ENCODE assay signal across 1 cellular context in the genomic region with DNA sequence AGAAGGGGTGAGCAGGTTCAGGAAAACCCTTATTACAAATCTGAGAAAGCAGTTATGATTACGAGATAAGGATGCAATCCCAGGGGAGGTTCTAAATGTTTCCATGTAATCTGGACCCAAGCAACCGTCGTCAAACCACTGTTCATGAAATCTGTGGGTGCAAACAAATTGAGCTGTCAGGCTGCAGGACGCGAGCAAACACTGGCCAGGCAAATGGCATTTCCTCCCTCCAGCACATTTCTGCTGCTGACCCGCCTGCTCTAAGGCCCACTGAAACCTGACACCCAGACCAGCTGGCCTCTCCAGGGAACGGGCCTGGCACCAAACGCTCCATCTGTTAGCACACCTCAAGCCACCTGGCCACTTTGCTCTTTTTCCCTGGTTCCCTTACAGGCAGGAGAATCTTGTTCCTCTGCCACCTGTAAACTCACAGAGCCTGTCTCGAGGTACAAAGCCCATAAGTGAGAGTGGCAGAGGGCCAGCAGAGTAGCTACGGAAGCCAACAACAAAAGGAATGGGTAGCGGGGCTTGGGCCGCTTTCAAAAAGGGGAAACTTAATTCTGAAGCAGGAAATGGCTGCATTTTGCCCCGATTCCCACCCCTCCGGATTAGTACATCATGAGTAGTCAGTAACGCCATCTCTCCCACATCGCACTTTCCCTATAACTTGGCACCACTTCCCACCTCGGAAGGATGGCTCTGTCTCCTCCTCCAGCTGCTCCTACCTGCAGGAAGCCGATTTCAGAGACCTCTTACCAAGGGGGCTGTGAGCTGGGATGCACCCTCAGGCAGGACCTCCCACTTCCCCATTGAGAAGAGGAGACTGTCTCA.
A peak's percentile ranks its signal among the peaks of the same experiment; 100 is the strongest.
TF ChIP-seq lines count a peak whose summit lies in the region.

No MANE protein-coding gene starts in this region.

TF ChIP-seq in HepG2, 621 proteins besides CTCF, POLR2A, EP300 and RAD21 (continued from another document and continues in another):
- TF ChIP-seq ZNF318 (CRISPR knock-in tag; IDR thresholded peaks at IDR 0.05), result no peak
- TF ChIP-seq SMAD1 (CRISPR knock-in tag; IDR thresholded peaks at IDR 0.05; ENCODE audit: borderline replicate concordance, low read depth), result no peak
- no peak for TF ChIP-seq NR0B2 (CRISPR knock-in tag; IDR thresholded peaks at IDR 0.05)
- TF ChIP-seq, protein P1, sequence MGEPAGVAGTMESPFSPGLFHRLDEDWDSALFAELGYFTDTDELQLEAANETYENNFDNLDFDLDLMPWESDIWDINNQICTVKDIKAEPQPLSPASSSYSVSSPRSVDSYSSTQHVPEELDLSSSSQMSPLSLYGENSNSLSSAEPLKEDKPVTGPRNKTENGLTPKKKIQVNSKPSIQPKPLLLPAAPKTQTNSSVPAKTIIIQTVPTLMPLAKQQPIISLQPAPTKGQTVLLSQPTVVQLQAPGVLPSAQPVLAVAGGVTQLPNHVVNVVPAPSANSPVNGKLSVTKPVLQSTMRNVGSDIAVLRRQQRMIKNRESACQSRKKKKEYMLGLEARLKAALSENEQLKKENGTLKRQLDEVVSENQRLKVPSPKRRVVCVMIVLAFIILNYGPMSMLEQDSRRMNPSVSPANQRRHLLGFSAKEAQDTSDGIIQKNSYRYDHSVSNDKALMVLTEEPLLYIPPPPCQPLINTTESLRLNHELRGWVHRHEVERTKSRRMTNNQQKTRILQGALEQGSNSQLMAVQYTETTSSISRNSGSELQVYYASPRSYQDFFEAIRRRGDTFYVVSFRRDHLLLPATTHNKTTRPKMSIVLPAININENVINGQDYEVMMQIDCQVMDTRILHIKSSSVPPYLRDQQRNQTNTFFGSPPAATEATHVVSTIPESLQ (CRISPR knock-in tag; conservative IDR thresholded peaks at IDR 0.05), result no peak
- TF ChIP-seq NFIB (CRISPR knock-in tag; IDR thresholded peaks at IDR 0.05; ENCODE audit: borderline replicate concordance), result no peak
- no peak for TF ChIP-seq ZNF251 (CRISPR knock-in tag; IDR thresholded peaks at IDR 0.05)
- TF ChIP-seq, protein P2, sequence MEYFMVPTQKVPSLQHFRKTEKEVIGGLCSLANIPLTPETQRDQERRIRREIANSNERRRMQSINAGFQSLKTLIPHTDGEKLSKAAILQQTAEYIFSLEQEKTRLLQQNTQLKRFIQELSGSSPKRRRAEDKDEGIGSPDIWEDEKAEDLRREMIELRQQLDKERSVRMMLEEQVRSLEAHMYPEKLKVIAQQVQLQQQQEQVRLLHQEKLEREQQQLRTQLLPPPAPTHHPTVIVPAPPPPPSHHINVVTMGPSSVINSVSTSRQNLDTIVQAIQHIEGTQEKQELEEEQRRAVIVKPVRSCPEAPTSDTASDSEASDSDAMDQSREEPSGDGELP (IDR thresholded peaks at IDR 0.05; ENCODE audit: borderline replicate concordance, low read depth), result peak; percentile 99
- peak; percentile 79 for TF ChIP-seq HNF1B (CRISPR knock-in tag; IDR thresholded peaks at IDR 0.05)
- TF ChIP-seq ZNF30 (CRISPR knock-in tag; IDR thresholded peaks at IDR 0.05), result no peak
- TF ChIP-seq ETV5 (CRISPR knock-in tag; IDR thresholded peaks at IDR 0.05; ENCODE audit: borderline replicate concordance), result peak; percentile 44; the same call in 1 of the 2 replicates
- no peak for TF ChIP-seq PRMT3 (CRISPR knock-in tag; IDR thresholded peaks at IDR 0.05; ENCODE audit: borderline replicate concordance, low read depth)
- TF ChIP-seq HMG20A (CRISPR knock-in tag; IDR thresholded peaks at IDR 0.05; ENCODE audit: borderline replicate concordance), result 0 out of 2 replicates have a peak, but pooled peaks have one; percentile 30
- TF ChIP-seq TBL1XR1 (IDR thresholded peaks at IDR 0.05; ENCODE audit: borderline replicate concordance, low read length, partially characterized antibody), result no peak
- TF ChIP-seq, protein P3, sequence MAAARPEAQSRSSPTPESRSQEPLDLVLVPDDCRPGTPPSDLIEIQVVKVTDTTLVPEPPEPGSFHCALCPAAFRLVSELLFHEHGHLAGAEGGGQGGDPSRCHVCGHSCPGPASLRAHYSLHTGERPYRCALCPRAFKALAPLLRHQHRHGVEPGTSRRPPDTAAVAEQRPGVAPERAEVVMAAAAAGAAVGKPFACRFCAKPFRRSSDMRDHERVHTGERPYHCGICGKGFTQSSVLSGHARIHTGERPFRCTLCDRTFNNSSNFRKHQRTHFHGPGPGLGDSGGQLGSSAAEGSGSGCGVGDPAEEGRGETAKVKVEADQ (CRISPR knock-in tag; IDR thresholded peaks at IDR 0.05; ENCODE audit: borderline replicate concordance), result no peak
- no peak for TF ChIP-seq ZNF317 (CRISPR knock-in tag; IDR thresholded peaks at IDR 0.05)
- TF ChIP-seq PCBP2 (optimal IDR thresholded peaks at IDR 0.05; ENCODE audit: low read depth, low read length, poor library complexity, severe bottlenecking), result no peak
- TF ChIP-seq NRL (CRISPR knock-in tag; IDR thresholded peaks at IDR 0.05; ENCODE audit: borderline replicate concordance), result no peak; the same call in 1 of the 2 replicates
- TF ChIP-seq CBX2 (IDR thresholded peaks at IDR 0.05; ENCODE audit: low read depth, low read length), result no peak
- TF ChIP-seq CBX2 (CRISPR knock-in tag; IDR thresholded peaks at IDR 0.05; ENCODE audit: low read depth), result no peak
- TF ChIP-seq SP5 (CRISPR knock-in tag; IDR thresholded peaks at IDR 0.05; ENCODE audit: borderline replicate concordance, low read depth), result no peak
- TF ChIP-seq PTBP1 (IDR thresholded peaks at IDR 0.05; ENCODE audit: low read depth, low read length, poor library complexity, severe bottlenecking), result no peak
- no peak for TF ChIP-seq KMT2B (CRISPR knock-in tag; IDR thresholded peaks at IDR 0.05)
- TF ChIP-seq HMGXB4 (CRISPR knock-in tag; IDR thresholded peaks at IDR 0.05; ENCODE audit: borderline replicate concordance in 1 of 2, low read depth in 1 of 2), result 0 out of 4 replicates have a peak, but pooled peaks of 1 of the 2 experiments have one; percentile 9
- TF ChIP-seq SNRNP70 (IDR thresholded peaks at IDR 0.05; ENCODE audit: low read depth, low read length), result no peak
- no peak for TF ChIP-seq HNF4G (IDR thresholded peaks at IDR 0.05; ENCODE audit: borderline replicate concordance, low read depth, low read length)
- TF ChIP-seq HNF4G (CRISPR knock-in tag; IDR thresholded peaks at IDR 0.05; ENCODE audit: borderline replicate concordance, low read depth), result no peak
- TF ChIP-seq ZNF121 (CRISPR knock-in tag; IDR thresholded peaks at IDR 0.05), result peak; percentile 59
- no peak for TF ChIP-seq MLXIP (CRISPR knock-in tag; IDR thresholded peaks at IDR 0.05; ENCODE audit: borderline replicate concordance)
- no peak for TF ChIP-seq THAP11 (CRISPR knock-in tag; IDR thresholded peaks at IDR 0.05)
- no peak for TF ChIP-seq ZNF160 (CRISPR knock-in tag; IDR thresholded peaks at IDR 0.05)
- peak; percentile 33 for TF ChIP-seq ASH2L (IDR thresholded peaks at IDR 0.05; ENCODE audit: insufficient read length, low read depth, low read length)
- TF ChIP-seq JUN (CRISPR knock-in tag; IDR thresholded peaks at IDR 0.05), result no peak
- no peak for TF ChIP-seq ZC3H13 (CRISPR knock-in tag; IDR thresholded peaks at IDR 0.05)
- TF ChIP-seq ZNF605 (CRISPR knock-in tag; IDR thresholded peaks at IDR 0.05), result 0 out of 2 replicates have a peak, but pooled peaks have one; percentile 38
- no peak for TF ChIP-seq ATRX (CRISPR knock-in tag; IDR thresholded peaks at IDR 0.05; ENCODE audit: borderline replicate concordance)
- TF ChIP-seq HDAC1 (CRISPR knock-in tag; IDR thresholded peaks at IDR 0.05), result 0 out of 2 replicates have a peak, but pooled peaks have one; percentile 58
- TF ChIP-seq ATM (IDR thresholded peaks at IDR 0.05; ENCODE audit: borderline replicate concordance), result no peak
